ENCODE assay signal across 19 cellular contexts in genomic region chr11:120066738-120067303, GRCh38.
DNase-seq lines count a peak whose midpoint lies in the region; ATAC-seq and TF ChIP-seq lines count a peak whose summit lies in the region.
"Had no signal": no experiment of that assay in that cellular context is flagged by ENCODE, and none has a peak within 500 bp of the region (broad histone marks: within the 10 kb centered on the region; RNA-seq: fewer than 3 reads in every experiment).

No MANE protein-coding gene starts in this region.

- H3K79me1 ChIP-seq in mesendoderm (ENCODE audit: low read length) = no peaks in the 10 kb centered on the region

- no peak overlapping the region for H3K9ac ChIP-seq in mesendoderm (ENCODE audit: low read length)

- H3K27ac ChIP-seq in coronary artery (no peak overlapping the region), mesendoderm (ENCODE audit: low read depth, low read length) (no peak overlapping the region), temporal lobe (ENCODE audit: low read depth, low read length) (peak overlapping the region; percentile 44)
- H3K27ac ChIP-seq: 22Rv1, SJSA1 had no signal

- no peak overlapping the region for H4K8ac ChIP-seq in mesendoderm (ENCODE audit: low read depth, low read length)

- H3K23ac ChIP-seq in mesendoderm (ENCODE audit: low read length) = peak overlapping the region; percentile 29

- no peak for TF ChIP-seq CTCF in coronary artery (IDR thresholded peaks at IDR 0.05)

- H3K4me2 ChIP-seq in mesendoderm (ENCODE audit: low read length) = no peak overlapping the region

- WGBS in mesendoderm (ENCODE audit: extremely low coverage, insufficient coverage, low lambda C conversion rate) = no CpG with 5 or more reads among the region's 11 CpGs

- H2AK5ac ChIP-seq in mesendoderm (ENCODE audit: low read length) = no peak overlapping the region

- H3K27me3 ChIP-seq in mesendoderm (ENCODE audit: insufficient read depth, low read length, poor library complexity) = no peaks in the 10 kb centered on the region
- H3K27me3 ChIP-seq: SJSA1 had no signal

- DNase-seq in NCI-H82 (lab: John Stamatoyannopoulos, UW) (peak; percentile 56), NCI-H82 treated with DMSO at 0.1 percent for 48 hours (lab: John Stamatoyannopoulos, UW; ENCODE audit: unreplicated experiment) (no peak), coronary artery (ENCODE audit: low spot score) (peak; percentile 24), mesendoderm (no peak), foreskin melanocyte (no peak), NCI-H2029 treated with DMSO at 0.1 percent for 48 hours (lab: John Stamatoyannopoulos, UW) (no peak)
- DNase-seq: HFFc6, KBM-7, NCI-H1092, NCI-H1436, NCI-H187 treated with DMSO at 0.1 percent for 48 hours, NCI-H2227 treated with DMSO at 0.1 percent for 48 hours, NCI-H510A, OCI-M1 had no signal

- H3K79me2 ChIP-seq in mesendoderm (ENCODE audit: control insufficient read depth, insufficient read depth, low read length) = no peaks in the 10 kb centered on the region

- H2BK5ac ChIP-seq in mesendoderm (ENCODE audit: low read length) = no peak overlapping the region

- no peak overlapping the region for H4K5ac ChIP-seq in mesendoderm (ENCODE audit: low read length)

- H2BK15ac ChIP-seq in mesendoderm (replicated peaks; ENCODE audit: low read depth) = no peak overlapping the region

- no peak overlapping the region for H3K56ac ChIP-seq in mesendoderm (ENCODE audit: low read length)

- H3K4ac ChIP-seq in mesendoderm (ENCODE audit: low read depth, low read length) = no peak overlapping the region

- ATAC-seq in GM19035 (IDR thresholded peaks at IDR 0.05; ENCODE audit: unreplicated experiment) = no peak
- ATAC-seq: Right ventricle myocardium inferior had no signal

- no peak overlapping the region for H3K18ac ChIP-seq in mesendoderm (ENCODE audit: low read length)

- H3K36me3 ChIP-seq in mesendoderm (ENCODE audit: control insufficient read depth, insufficient read depth, low read length) = no peaks in the 10 kb centered on the region
- H3K36me3 ChIP-seq: SJSA1 had no signal

- H2BK120ac ChIP-seq in mesendoderm (ENCODE audit: low read depth, low read length) = no peak overlapping the region

- no peak overlapping the region for H3K4me3 ChIP-seq in coronary artery
- H3K4me3 ChIP-seq in mesendoderm (ENCODE audit: low read length) = no peak overlapping the region
- H3K4me3 ChIP-seq: SJSA1 had no signal

- no peaks in the 10 kb centered on the region for H3K4me1 ChIP-seq in mesendoderm (ENCODE audit: control insufficient read depth, low read depth, low read length)
- H3K4me1 ChIP-seq: SJSA1 had no signal

Comparison
In these comparisons a context has a peak if more than half of its experiments do, and no peak if none do; other contexts are left out.
1. DNase-seq: peak in NCI-H82 (single experiment) and coronary artery (single experiment); none in NCI-H82 treated with DMSO at 0.1 percent for 48 hours (single experiment), mesendoderm (single experiment), foreskin melanocyte (single experiment) and NCI-H2029 treated with DMSO at 0.1 percent for 48 hours (single experiment).